35 cellular contexts compared by ENCODE assay signal in the genomic region with DNA sequence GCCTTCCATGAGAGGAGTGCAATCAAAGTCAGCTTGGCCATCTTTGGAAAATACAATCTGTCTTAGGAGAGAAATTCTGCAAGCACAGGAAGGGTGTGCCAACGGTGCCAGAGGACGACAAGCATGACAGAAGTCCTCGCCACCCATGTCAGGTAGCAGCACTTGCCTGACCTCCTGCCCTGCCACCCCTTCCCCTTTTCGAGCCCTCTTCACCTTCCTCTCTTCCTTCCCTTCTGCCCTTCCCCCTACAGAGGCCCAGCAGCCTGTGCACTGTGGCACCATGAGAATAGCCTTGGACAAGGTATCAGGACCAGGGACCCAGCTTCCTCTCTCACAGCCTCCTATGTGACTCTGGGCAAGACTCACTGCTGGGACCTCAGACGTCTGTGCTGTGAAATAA. TPM values are rescaled to one million over a fixed set of nuclear protein-coding genes. Genes with fewer than 3 reads are reported as not detected.
"Had no signal": no experiment of that assay in that cellular context is flagged by ENCODE, and none has a peak within 500 bp of the region (broad histone marks: within the 10 kb centered on the region; RNA-seq: fewer than 3 reads in every experiment).

No MANE protein-coding gene starts in this region.

- H3K4me1 Mint-ChIP-seq: activated B cell treated with CpG ODN at 0.5 μM for 24 hours; activated CD4-positive, alpha-beta T cell treated with anti-CD3 and anti-CD28 coated beads, Interleukin-2, amount 10 ng/mL, durations not matched to agents 24 days and 14 days; activated naive CD4-positive, alpha-beta T cell treated with anti-CD3 and anti-CD28 coated beads, Interleukin-2, amount 10 ng/mL, durations not matched to agents 7 days and 5 days; activated naive CD4-positive, alpha-beta T cell treated with anti-CD3 and anti-CD28 coated beads, Interleukin-2, amount 50 U/mL, for 24 hours; activated naive CD8-positive, alpha-beta T cell treated with anti-CD3 and anti-CD28 coated beads, Interleukin-2, amount 10 ng/mL, durations not matched to agents 7 days and 5 days; activated naive CD8-positive, alpha-beta T cell treated with anti-CD3 and anti-CD28 coated beads, Interleukin-2, amount 50 U/mL, for 24 hours; brain had no signal

- H3K4me3 ChIP-seq: ascending aorta, cardiac muscle cell had no signal

- H3K4me3 Mint-ChIP-seq: activated B cell treated with CpG ODN at 0.5 μM for 24 hours; activated CD4-positive, alpha-beta memory T cell treated with anti-CD3 and anti-CD28 coated beads for 36 hours; activated CD4-positive, alpha-beta T cell treated with anti-CD3 and anti-CD28 coated beads, Interleukin-2, amount 10 ng/mL, durations not matched to agents 24 days and 14 days; activated CD8-positive, alpha-beta T cell treated with anti-CD3 and anti-CD28 coated beads for 36 hours; activated naive CD4-positive, alpha-beta T cell treated with anti-CD3 and anti-CD28 coated beads, Interleukin-2, amount 10 ng/mL, durations not matched to agents 7 days and 5 days; activated naive CD4-positive, alpha-beta T cell treated with anti-CD3 and anti-CD28 coated beads, Interleukin-2, amount 50 U/mL, for 24 hours; activated naive CD8-positive, alpha-beta T cell; activated naive CD8-positive, alpha-beta T cell treated with anti-CD3 and anti-CD28 coated beads, Interleukin-2, amount 10 ng/mL, durations not matched to agents 7 days and 5 days; activated naive CD8-positive, alpha-beta T cell treated with anti-CD3 and anti-CD28 coated beads, Interleukin-2, amount 50 U/mL, for 24 hours; activated T-cell treated with anti-CD3 and anti-CD28 coated beads, Interleukin-2, amount 50 U/mL, for 24 hours; brain; T-helper 1 cell treated with Interleukin-12 subunit alpha and Interleukin-12 subunit beta and Interleukin-4 antibody, amounts not matched to agents 30 μg/mL and 1 μg/mL, for 36 hours; T-helper 2 cell treated with Interferon-gamma antibody and Interleukin-4, amounts not matched to agents 5 μg/mL and 100 μg/mL, for 36 hours had no signal

- H3K4me1 ChIP-seq: ascending aorta had no signal

- H3K27me3 ChIP-seq: ascending aorta had no signal

- H3K36me3 Mint-ChIP-seq: activated CD4-positive, alpha-beta memory T cell treated with anti-CD3 and anti-CD28 coated beads for 36 hours; activated naive CD4-positive, alpha-beta T cell treated with anti-CD3 and anti-CD28 coated beads, Interleukin-2, amount 10 ng/mL, durations not matched to agents 7 days and 5 days; activated naive CD4-positive, alpha-beta T cell treated with anti-CD3 and anti-CD28 coated beads, Interleukin-2, amount 50 U/mL, for 24 hours; activated naive CD8-positive, alpha-beta T cell; activated naive CD8-positive, alpha-beta T cell treated with anti-CD3 and anti-CD28 coated beads, Interleukin-2, amount 10 ng/mL, durations not matched to agents 7 days and 5 days; brain had no signal

- H3K27ac ChIP-seq: ascending aorta, cardiac muscle cell, VCaP had no signal

- ATAC-seq: activated CD8-positive, alpha-beta T cell treated with anti-CD3 and anti-CD28 coated beads for 36 hours; activated naive CD8-positive, alpha-beta T cell treated with anti-CD3 and anti-CD28 coated beads, Interleukin-2, amount 50 U/mL, for 24 hours had no signal

- H3K36me3 ChIP-seq: ascending aorta, cardiac muscle cell had no signal

- H3K27ac Mint-ChIP-seq: activated B cell treated with CpG ODN at 0.5 μM for 24 hours; activated CD4-positive, alpha-beta memory T cell treated with anti-CD3 and anti-CD28 coated beads for 36 hours; activated CD4-positive, alpha-beta T cell treated with anti-CD3 and anti-CD28 coated beads, Interleukin-2, amount 10 ng/mL, durations not matched to agents 24 days and 14 days; activated CD8-positive, alpha-beta T cell treated with anti-CD3 and anti-CD28 coated beads for 36 hours; activated naive CD4-positive, alpha-beta T cell treated with anti-CD3 and anti-CD28 coated beads, Interleukin-2, amount 10 ng/mL, durations not matched to agents 7 days and 5 days; activated naive CD4-positive, alpha-beta T cell treated with anti-CD3 and anti-CD28 coated beads, Interleukin-2, amount 50 U/mL, for 24 hours; activated naive CD8-positive, alpha-beta T cell; activated naive CD8-positive, alpha-beta T cell treated with anti-CD3 and anti-CD28 coated beads, Interleukin-2, amount 10 ng/mL, durations not matched to agents 7 days and 5 days; activated naive CD8-positive, alpha-beta T cell treated with anti-CD3 and anti-CD28 coated beads, Interleukin-2, amount 50 U/mL, for 24 hours; activated T-cell treated with anti-CD3 and anti-CD28 coated beads, Interleukin-2, amount 50 U/mL, for 24 hours; activated T-helper 2 cell treated with anti-CD3 and anti-CD28 coated beads, Interferon-gamma antibody, Interleukin-2, Interleukin-4, amounts not matched to agents 10 μg/mL and 5 μg/mL and 100 μg/mL, durations not matched to agents 14 hours and 24 hours and 36 hours; brain; T-helper 1 cell treated with Interleukin-12 subunit alpha and Interleukin-12 subunit beta and Interleukin-4 antibody, amounts not matched to agents 30 μg/mL and 1 μg/mL, for 36 hours; T-helper 2 cell treated with Interferon-gamma antibody and Interleukin-4, amounts not matched to agents 5 μg/mL and 100 μg/mL, for 36 hours had no signal

- H3K9me3 Mint-ChIP-seq: activated CD4-positive, alpha-beta T cell treated with anti-CD3 and anti-CD28 coated beads, Interleukin-2, amount 10 ng/mL, durations not matched to agents 24 days and 14 days; activated naive CD4-positive, alpha-beta T cell treated with anti-CD3 and anti-CD28 coated beads, Interleukin-2, amount 10 ng/mL, durations not matched to agents 7 days and 5 days; activated T-helper 2 cell treated with anti-CD3 and anti-CD28 coated beads, Interferon-gamma antibody, Interleukin-2, Interleukin-4, amounts not matched to agents 10 μg/mL and 5 μg/mL and 100 μg/mL, durations not matched to agents 14 hours and 24 hours and 36 hours; T-helper 1 cell treated with Interleukin-12 subunit alpha and Interleukin-12 subunit beta and Interleukin-4 antibody, amounts not matched to agents 30 μg/mL and 1 μg/mL, for 36 hours had no signal

- DNase-seq: activated B cell treated with CpG ODN at 0.5 μM for 24 hours; activated CD4-positive, alpha-beta memory T cell treated with anti-CD3 and anti-CD28 coated beads for 36 hours; activated CD4-positive, alpha-beta T cell treated with anti-CD3 and anti-CD28 coated beads for 4 hours; activated CD4-positive, alpha-beta T cell treated with anti-CD3 and anti-CD28 coated beads, Interleukin-2, amount 10 ng/mL, durations not matched to agents 24 days and 14 days; activated CD4-positive, alpha-beta T cell treated with anti-CD3 and anti-CD28 coated beads, Interleukin-2, amount 50 U/mL, for 1 hour; activated CD4-positive, alpha-beta T cell treated with anti-CD3 and anti-CD28 coated beads, Interleukin-2, amount 50 U/mL, for 4 hours; activated CD4-positive, CD25-positive, alpha-beta regulatory T cell treated with anti-CD3 and anti-CD28 coated beads, Interleukin-2, amount 50 U/mL, for 72 hours; activated CD8-positive, alpha-beta memory T cell treated with anti-CD3 and anti-CD28 coated beads, Interleukin-2, amount 50 U/mL, for 4 hours; activated CD8-positive, alpha-beta T cell treated with anti-CD3 and anti-CD28 coated beads for 36 hours; activated effector memory CD4-positive, alpha-beta T cell treated with Interleukin-2 at 50 U/mL for 16 hours; activated gamma-delta T cell; activated naive CD4-positive, alpha-beta T cell treated with anti-CD3 and anti-CD28 coated beads, Interleukin-2, amount 10 ng/mL, durations not matched to agents 7 days and 5 days; activated naive CD4-positive, alpha-beta T cell treated with Interleukin-2 at 50 U/mL for 16 hours; activated naive CD8-positive, alpha-beta T cell treated with anti-CD3 and anti-CD28 coated beads, Interleukin-2, amount 10 ng/mL, durations not matched to agents 7 days and 5 days; activated naive CD8-positive, alpha-beta T cell treated with anti-CD3 and anti-CD28 coated beads, Interleukin-2, amount 50 U/mL, for 24 hours; activated T-cell treated with anti-CD3 and anti-CD28 coated beads, Interleukin-2, amount 50 U/mL, for 24 hours; activated T-cell treated with anti-CD3 and anti-CD28 coated beads, Interleukin-2, amount 50 U/mL, for 48 hours; amygdala; anterior cingulate cortex; central memory CD4-positive, alpha-beta T cell; T-helper 1 cell; T-helper 2 cell; T-helper 9 cell had no signal

- FAIRE-seq: bronchial epithelial cell, TTC549 had no signal

RNA-seq across cellular contexts. Expression of a gene that starts 5.3 kb away (rescaled TPM):
- total RNA-seq: activated CD4-positive, alpha-beta memory T cell treated with anti-CD3 and anti-CD28 coated beads for 36 hours; activated CD8-positive, alpha-beta memory T cell treated with anti-CD3 and anti-CD28 coated beads for 36 hours; activated CD8-positive, alpha-beta T cell treated with anti-CD3 and anti-CD28 coated beads for 36 hours; activated naive CD8-positive, alpha-beta T cell treated with anti-CD3 and anti-CD28 coated beads, Interleukin-2, amount 10 ng/mL, durations not matched to agents 7 days and 5 days; bronchial epithelial cell had no signal
